Comparison of ENCODE assay signal across 23 cellular contexts in genomic region chr17:50406578-50406977, GRCh38. TPM values are rescaled to one million over a fixed set of nuclear protein-coding genes. Genes with fewer than 3 reads are reported as not detected.
A peak's percentile ranks its signal among the peaks of the same experiment; 100 is the strongest.
DNase-seq lines count a peak whose midpoint lies in the region; ATAC-seq and TF ChIP-seq lines count a peak whose summit lies in the region.
"Had no signal": no experiment of that assay in that cellular context is flagged by ENCODE, and none has a peak within 500 bp of the region (broad histone marks: within the 10 kb centered on the region; RNA-seq: fewer than 3 reads in every experiment).

No MANE protein-coding gene starts in this region.

- no peak for TF ChIP-seq POLR2A in heart left ventricle (IDR thresholded peaks at IDR 0.05)

- H3K27ac ChIP-seq in heart left ventricle: no peak overlapping the region
- H3K27ac ChIP-seq in endodermal cell (ENCODE audit: low read depth, low read length): no peak overlapping the region
- H3K27ac ChIP-seq in upper lobe of right lung: no peak overlapping the region
- H3K27ac ChIP-seq: A549; BLaER1 treated with 17β-estradiol and CSF1 and Interleukin-3, amounts not matched to agents 10 nM and 100 nM; GM23248 had no signal

- H3K4me1 ChIP-seq in heart left ventricle (no peaks in the 10 kb centered on the region), endodermal cell (ENCODE audit: control insufficient read depth, insufficient read depth, low read length) (no peaks in the 10 kb centered on the region), upper lobe of right lung (no peaks in the 10 kb centered on the region)
- H3K4me1 ChIP-seq: A549; BE2C; BLaER1 treated with 17β-estradiol and CSF1 and Interleukin-3, amounts not matched to agents 10 nM and 100 nM had no signal

- 71 to 80% (median 78%) methylated on average over 5 of the region's 5 CpGs for WGBS in heart left ventricle, 4 donors
- 85 to 92% methylated on average over 3 to 5 of the region's 5 CpGs for WGBS in endodermal cell (ENCODE audit: insufficient coverage in 1 of 2, insufficient read length in 1 of 2), 2 experiments

- ATAC-seq in heart left ventricle (no peak), upper lobe of right lung (peak; percentile 25)
- no peak for ATAC-seq in naive thymus-derived CD8-positive, alpha-beta T cell
- ATAC-seq: GM12878 had no signal

- POLR2A ChIA-PET in naive thymus-derived CD8-positive, alpha-beta T cell (lab: Charles Lee): interaction anchor here (0.8 kb wide), 1 partner anchor 44 kb away, joined by 4 read pairs; no protein-coding TSS in a partner anchor

- H3K36me3 ChIP-seq in heart left ventricle: no peaks in the 10 kb centered on the region
- no peaks in the 10 kb centered on the region for H3K36me3 ChIP-seq in endodermal cell (ENCODE audit: control insufficient read depth, insufficient read depth, low read length)
- no peaks in the 10 kb centered on the region for H3K36me3 ChIP-seq in upper lobe of right lung
- H3K36me3 ChIP-seq: BE2C; BLaER1 treated with 17β-estradiol and CSF1 and Interleukin-3, amounts not matched to agents 10 nM and 100 nM had no signal

- H3K9ac ChIP-seq in endodermal cell (ENCODE audit: extremely low read depth, low read length, poor library complexity, severe bottlenecking): no peak overlapping the region
- H3K9ac ChIP-seq: BLaER1 treated with 17β-estradiol and CSF1 and Interleukin-3, amounts not matched to agents 10 nM and 100 nM; GM23248 had no signal

- H3K27me3 ChIP-seq in heart left ventricle (peaks cover 0 to 6% (median 0%) of the 10 kb centered on the region in 9 donors), endodermal cell (ENCODE audit: control insufficient read depth, insufficient read depth, low read length, poor library complexity, severe bottlenecking) (no peaks in the 10 kb centered on the region), upper lobe of right lung (no peaks in the 10 kb centered on the region)
- H3K27me3 ChIP-seq: BLaER1 treated with 17β-estradiol and CSF1 and Interleukin-3, amounts not matched to agents 10 nM and 100 nM had no signal

- peaks cover under 1% of the 10 kb centered on the region for H3K27me3 Mint-ChIP-seq in endodermal cell (ENCODE audit: insufficient read depth)
- peaks cover 4 to 29% (median 15%) of the 10 kb centered on the region in 5 donors for H3K27me3 Mint-ChIP-seq in naive thymus-derived CD8-positive, alpha-beta T cell

- H3K4me3 ChIP-seq in heart left ventricle (no peak overlapping the region), endodermal cell (ENCODE audit: low read length) (no peak overlapping the region), upper lobe of right lung (no peak overlapping the region)
- H3K4me3 ChIP-seq: A549; BLaER1 treated with 17β-estradiol and CSF1 and Interleukin-3, amounts not matched to agents 10 nM and 100 nM; GM12878; GM23248 had no signal

- peaks cover 24% of the 10 kb centered on the region for H3K4me1 Mint-ChIP-seq in endodermal cell
- H3K4me1 Mint-ChIP-seq in naive thymus-derived CD8-positive, alpha-beta T cell: no peaks in the 10 kb centered on the region
- H3K4me1 Mint-ChIP-seq: CD8-positive, alpha-beta memory T cell had no signal

- H3K36me3 Mint-ChIP-seq in endodermal cell (ENCODE audit: low read depth): no peaks in the 10 kb centered on the region
- H3K36me3 Mint-ChIP-seq in naive thymus-derived CD8-positive, alpha-beta T cell: no peaks in the 10 kb centered on the region
- H3K36me3 Mint-ChIP-seq: CD14-positive monocyte had no signal

- no peaks in the 10 kb centered on the region for H3K9me3 Mint-ChIP-seq in endodermal cell
- no peaks in the 10 kb centered on the region for H3K9me3 Mint-ChIP-seq in naive thymus-derived CD8-positive, alpha-beta T cell
- H3K9me3 Mint-ChIP-seq: CD14-positive monocyte; CD4-positive, alpha-beta T cell; CD8-positive, alpha-beta memory T cell had no signal

- DNase-seq in cardiac septum (ENCODE audit: low spot score) (peak; percentile 17), heart left ventricle (no peak), endodermal cell (peak; percentile 36), upper lobe of right lung (no peak), NOMO-1 treated with dmso at 0.1 percent for 144 hours (lab: John Stamatoyannopoulos, UW; ENCODE audit: unreplicated experiment) (no peak)
- no peak for DNase-seq in naive thymus-derived CD8-positive, alpha-beta T cell
- DNase-seq: 8988T; ACHN; AML-193; BE2C; CD4-positive, alpha-beta T cell; CD8-positive, alpha-beta memory T cell; DMS 273 treated with DMSO at 0.1 percent for 48 hours; DMS79; EL; GDM1; GM23248; H7; HCEC 1CT had no signal

- H3K27ac Mint-ChIP-seq in endodermal cell: no peak overlapping the region
- H3K27ac Mint-ChIP-seq in naive thymus-derived CD8-positive, alpha-beta T cell: peak overlapping the region in 1 of 10 donors; percentile 56
- H3K27ac Mint-ChIP-seq: CD4-positive, alpha-beta T cell; CD8-positive, alpha-beta memory T cell had no signal

- H3K9me3 ChIP-seq in heart left ventricle (no peaks in the 10 kb centered on the region), endodermal cell (ENCODE audit: control insufficient read depth, low read length) (no peaks in the 10 kb centered on the region), upper lobe of right lung (no peaks in the 10 kb centered on the region)
- H3K9me3 ChIP-seq: A549; BE2C; BLaER1 treated with 17β-estradiol and CSF1 and Interleukin-3, amounts not matched to agents 10 nM and 100 nM had no signal

- no peak for TF ChIP-seq CTCF in heart left ventricle (IDR thresholded peaks at IDR 0.05)
- TF ChIP-seq CTCF in endodermal cell (conservative IDR thresholded peaks at IDR 0.05): no peak
- no peak for TF ChIP-seq CTCF in upper lobe of right lung (IDR thresholded peaks at IDR 0.05)

- intact Hi-C loops in cardiac septum (cut with DNase I) (no loop called here), heart left ventricle (cut with DNase I) (no loop called here), upper lobe of right lung (cut with DNase I) (no loop called here)

- no peak overlapping the region for H3K4me3 Mint-ChIP-seq in endodermal cell
- no peak overlapping the region for H3K4me3 Mint-ChIP-seq in naive thymus-derived CD8-positive, alpha-beta T cell
- H3K4me3 Mint-ChIP-seq: CD14-positive monocyte; CD4-positive, alpha-beta T cell; CD8-positive, alpha-beta memory T cell had no signal

RNA-seq across cellular contexts. Expression of gene LRRC59, which starts 9.3 kb away (rescaled TPM):
- total RNA-seq in cardiac septum (32.9 TPM), heart left ventricle (10 to 100 TPM; 19.6 to 50.9 (median 28.6) TPM), endodermal cell (10 to 100 TPM; 87.9 to 98.2 TPM), upper lobe of right lung (68.0 TPM)
- polyA plus RNA-seq in heart left ventricle: 100 to 1,000 TPM in 1 of 2 donors, 10 to 100 TPM in 1; 13.7 to 150 TPM
- 79.9 TPM for polyA plus RNA-seq in endodermal cell (2013, experiment 1 of 2)
- 86.0 TPM for polyA plus RNA-seq in endodermal cell (2013, experiment 2 of 2)
- 10 to 100 TPM; 25.7 to 27.7 TPM for total RNA-seq in naive thymus-derived CD8-positive, alpha-beta T cell
- 10 to 100 TPM; 12.8 to 14.1 (median 13.8) TPM for polyA plus RNA-seq in naive thymus-derived CD8-positive, alpha-beta T cell

RNA-seq across cellular contexts. Expression of gene ACSF2, which starts 19.4 kb away (rescaled TPM):
- total RNA-seq in cardiac septum (9.6 TPM), heart left ventricle (10 to 100 TPM in 8 of 9 donors, 1 to 10 TPM in 1; 7.3 to 31.6 (median 17.4) TPM), endodermal cell (10 to 100 TPM; 61.7 to 76.5 TPM), upper lobe of right lung (73.9 TPM)
- 10 to 100 TPM in 1 of 2 donors, 1 to 10 TPM in 1; 6.5 to 20.0 TPM for polyA plus RNA-seq in heart left ventricle
- 35.1 TPM for polyA plus RNA-seq in endodermal cell (2013, experiment 1 of 2)
- polyA plus RNA-seq in endodermal cell (2013, experiment 2 of 2): 33.2 TPM
- total RNA-seq in naive thymus-derived CD8-positive, alpha-beta T cell: 10 to 100 TPM; 22.4 to 25.9 TPM
- 1 to 10 TPM; 1.2 to 2.3 (median 2.1) TPM for polyA plus RNA-seq in naive thymus-derived CD8-positive, alpha-beta T cell

RNA-seq across cellular contexts. Expression of gene EME1, which starts 33.5 kb away (rescaled TPM):
- 0.35 TPM for total RNA-seq in cardiac septum
- 1 to 10 TPM in 1 of 9 donors, under 1 TPM in 2, not detected in 6; 0.70 to 3.4 (median 0.75) TPM for total RNA-seq in heart left ventricle
- under 1 TPM; 0.22 to 0.72 TPM for polyA plus RNA-seq in heart left ventricle
- total RNA-seq in endodermal cell: 10 to 100 TPM; 14.1 to 26.8 TPM
- polyA plus RNA-seq in endodermal cell (2013, experiment 1 of 2): 26.3 TPM
- 24.8 TPM for polyA plus RNA-seq in endodermal cell (2013, experiment 2 of 2)
- total RNA-seq in upper lobe of right lung: 1.3 TPM
- total RNA-seq in naive thymus-derived CD8-positive, alpha-beta T cell: 1 to 10 TPM; 1.9 to 2.7 TPM
- polyA plus RNA-seq in naive thymus-derived CD8-positive, alpha-beta T cell: under 1 TPM in 1 of 3 donors, not detected in 2; 0.38 TPM

RNA-seq across cellular contexts. Expression of gene MRPL27, which starts 33.6 kb away (rescaled TPM):
- 61.4 TPM for total RNA-seq in cardiac septum
- 10 to 100 TPM; 52.9 to 91.6 (median 65.3) TPM for total RNA-seq in heart left ventricle
- 100 to 1,000 TPM; 190 to 243 TPM for polyA plus RNA-seq in heart left ventricle
- total RNA-seq in endodermal cell: 10 to 100 TPM; 70.9 to 76.7 TPM
- polyA plus RNA-seq in endodermal cell (2013, experiment 1 of 2): 69.7 TPM
- polyA plus RNA-seq in endodermal cell (2013, experiment 2 of 2): 62.0 TPM
- 47.1 TPM for total RNA-seq in upper lobe of right lung
- 10 to 100 TPM; 28.0 to 30.0 TPM for total RNA-seq in naive thymus-derived CD8-positive, alpha-beta T cell
- 10 to 100 TPM; 28.7 to 60.6 (median 45.7) TPM for polyA plus RNA-seq in naive thymus-derived CD8-positive, alpha-beta T cell

Comparison
In these comparisons a context has a peak if more than half of its experiments do, and no peak if none do; other contexts are left out.
1. DNase-seq: peak in cardiac septum (single experiment) and endodermal cell (single experiment); none in heart left ventricle (0 of 5), upper lobe of right lung (single experiment), NOMO-1 treated with dmso at 0.1 percent for 144 hours (single experiment) and naive thymus-derived CD8-positive, alpha-beta T cell (0 of 10).